In the genomic region with DNA sequence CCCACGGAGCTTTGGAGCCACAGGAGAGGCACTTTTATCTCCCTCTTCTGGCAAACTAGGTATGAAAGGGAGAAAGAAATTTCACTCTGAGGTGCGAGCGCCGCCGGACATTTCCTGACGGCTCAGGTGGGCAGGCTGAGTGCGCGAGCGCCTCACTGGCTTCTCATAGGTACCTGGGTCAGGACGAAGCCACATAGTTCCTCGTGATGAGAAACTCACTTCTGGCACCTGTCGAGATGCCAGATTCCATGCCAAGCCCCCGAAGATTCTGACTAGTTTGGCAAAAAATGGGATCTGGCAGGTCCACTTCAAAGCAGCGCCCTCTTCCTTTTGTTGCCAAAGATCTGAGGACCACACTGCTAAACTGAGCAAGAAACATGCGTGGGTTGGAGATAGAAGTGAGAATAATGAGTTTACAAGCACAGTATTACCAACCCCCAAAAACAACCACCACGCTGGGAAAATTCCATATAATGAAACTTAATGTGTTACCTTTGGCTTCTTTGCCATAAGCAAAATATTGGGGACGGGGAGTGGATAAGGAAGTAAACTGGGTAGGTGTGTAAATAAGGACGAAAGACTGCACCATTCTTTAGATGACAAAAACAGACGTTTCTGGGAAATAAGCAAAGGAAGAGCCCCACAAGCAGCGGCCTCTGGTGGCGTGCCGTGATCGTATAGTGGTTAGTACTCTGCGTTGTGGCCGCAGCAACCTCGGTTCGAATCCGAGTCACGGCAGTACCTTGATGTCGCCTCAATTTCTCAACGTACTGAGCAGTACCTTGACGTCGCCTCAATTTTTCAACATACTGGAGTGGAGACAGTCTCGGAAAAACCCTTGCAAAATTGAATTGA, we compare ENCODE assay signal across 1 cellular context.
TF ChIP-seq lines count a peak whose summit lies in the region.

No MANE protein-coding gene starts in this region.

TF ChIP-seq in HCT116, 20 proteins besides CTCF, POLR2A, EP300 and RAD21 (continued from another document):
- no peak for TF ChIP-seq EZH2phosphoT487 (IDR thresholded peaks at IDR 0.05; ENCODE audit: borderline replicate concordance)
- no peak for TF ChIP-seq SIN3A (IDR thresholded peaks at IDR 0.05; ENCODE audit: low read depth)
- no peak for TF ChIP-seq SRF (IDR thresholded peaks at IDR 0.05; ENCODE audit: low read depth)
- TF ChIP-seq ZNF274 (IDR thresholded peaks at IDR 0.05; ENCODE audit: low read depth, low read length), result no peak
- TF ChIP-seq, protein P1, sequence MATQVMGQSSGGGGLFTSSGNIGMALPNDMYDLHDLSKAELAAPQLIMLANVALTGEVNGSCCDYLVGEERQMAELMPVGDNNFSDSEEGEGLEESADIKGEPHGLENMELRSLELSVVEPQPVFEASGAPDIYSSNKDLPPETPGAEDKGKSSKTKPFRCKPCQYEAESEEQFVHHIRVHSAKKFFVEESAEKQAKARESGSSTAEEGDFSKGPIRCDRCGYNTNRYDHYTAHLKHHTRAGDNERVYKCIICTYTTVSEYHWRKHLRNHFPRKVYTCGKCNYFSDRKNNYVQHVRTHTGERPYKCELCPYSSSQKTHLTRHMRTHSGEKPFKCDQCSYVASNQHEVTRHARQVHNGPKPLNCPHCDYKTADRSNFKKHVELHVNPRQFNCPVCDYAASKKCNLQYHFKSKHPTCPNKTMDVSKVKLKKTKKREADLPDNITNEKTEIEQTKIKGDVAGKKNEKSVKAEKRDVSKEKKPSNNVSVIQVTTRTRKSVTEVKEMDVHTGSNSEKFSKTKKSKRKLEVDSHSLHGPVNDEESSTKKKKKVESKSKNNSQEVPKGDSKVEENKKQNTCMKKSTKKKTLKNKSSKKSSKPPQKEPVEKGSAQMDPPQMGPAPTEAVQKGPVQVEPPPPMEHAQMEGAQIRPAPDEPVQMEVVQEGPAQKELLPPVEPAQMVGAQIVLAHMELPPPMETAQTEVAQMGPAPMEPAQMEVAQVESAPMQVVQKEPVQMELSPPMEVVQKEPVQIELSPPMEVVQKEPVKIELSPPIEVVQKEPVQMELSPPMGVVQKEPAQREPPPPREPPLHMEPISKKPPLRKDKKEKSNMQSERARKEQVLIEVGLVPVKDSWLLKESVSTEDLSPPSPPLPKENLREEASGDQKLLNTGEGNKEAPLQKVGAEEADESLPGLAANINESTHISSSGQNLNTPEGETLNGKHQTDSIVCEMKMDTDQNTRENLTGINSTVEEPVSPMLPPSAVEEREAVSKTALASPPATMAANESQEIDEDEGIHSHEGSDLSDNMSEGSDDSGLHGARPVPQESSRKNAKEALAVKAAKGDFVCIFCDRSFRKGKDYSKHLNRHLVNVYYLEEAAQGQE (IDR thresholded peaks at IDR 0.05; ENCODE audit: low read depth), result no peak
- no peak for TF ChIP-seq CEBPB (IDR thresholded peaks at IDR 0.05; ENCODE audit: low read depth)
- TF ChIP-seq YY1 (IDR thresholded peaks at IDR 0.05; ENCODE audit: extremely low read depth, insufficient replicate concordance, low read depth, low read length), result peak; percentile 31
TF ChIP-seq in HCT116: peak in this region for 7.
